In genomic region chr11:130994043-130994442, GRCh38 we compare ENCODE assay signal across 24 cellular contexts.
"Had no signal": no experiment of that assay in that cellular context is flagged by ENCODE, and none has a peak within 500 bp of the region (broad histone marks: within the 10 kb centered on the region; RNA-seq: fewer than 3 reads in every experiment).

No MANE protein-coding gene starts in this region.

- H3K9me3 ChIP-seq: colonic mucosa, esophagus muscularis mucosa, esophagus squamous epithelium, gastrocnemius medialis, gastroesophageal sphincter, heart left ventricle, heart right ventricle had no signal

- ATAC-seq: effector memory CD8-positive, alpha-beta T cell; esophagus mucosa; foreskin keratinocyte; gastrocnemius medialis; gastroesophageal sphincter; heart left ventricle; heart right ventricle had no signal

- H3K36me3 ChIP-seq: colonic mucosa, esophagus muscularis mucosa, esophagus squamous epithelium, gastrocnemius medialis, gastroesophageal sphincter, heart left ventricle, heart right ventricle had no signal

- H3K27ac ChIP-seq: colonic mucosa, coronary artery, dorsolateral prefrontal cortex, epithelial cell of prostate, esophagus muscularis mucosa, esophagus squamous epithelium, foreskin keratinocyte, gastrocnemius medialis, gastroesophageal sphincter, heart left ventricle, heart right ventricle had no signal

- H3K4me3 ChIP-seq: colonic mucosa, coronary artery, dorsolateral prefrontal cortex, esophagus muscularis mucosa, esophagus squamous epithelium, gastrocnemius medialis, gastroesophageal sphincter, heart left ventricle, heart right ventricle had no signal

- DNase-seq: colonic mucosa; cortex of kidney; dermis blood vessel endothelial cell; dorsolateral prefrontal cortex; effector CD4-positive, alpha-beta T cell; effector CD8-positive, alpha-beta T cell; effector memory CD4-positive, alpha-beta T cell; effector memory CD8-positive, alpha-beta T cell; endodermal cell; erythroblast; esophagus squamous epithelium; foreskin fibroblast; foreskin keratinocyte; foreskin melanocyte; gastrocnemius medialis; glutamatergic neuron; head of caudate nucleus; heart left ventricle; heart right ventricle had no signal

- H3K27me3 ChIP-seq: colonic mucosa, esophagus muscularis mucosa, esophagus squamous epithelium, foreskin keratinocyte, gastrocnemius medialis, gastroesophageal sphincter, heart left ventricle, heart right ventricle had no signal

- H3K4me1 ChIP-seq: colonic mucosa, esophagus muscularis mucosa, esophagus squamous epithelium, foreskin keratinocyte, gastrocnemius medialis, gastroesophageal sphincter, heart left ventricle, heart right ventricle had no signal
